Comparison of ENCODE assay signal across 22 cellular contexts in genomic region chr7:157306836-157307533, GRCh38. TPM values are rescaled to one million over a fixed set of nuclear protein-coding genes. Genes with fewer than 3 reads are reported as not detected.
A peak's percentile ranks its signal among the peaks of the same experiment; 100 is the strongest.
DNase-seq lines count a peak whose midpoint lies in the region; ATAC-seq, FAIRE-seq and TF ChIP-seq lines count a peak whose summit lies in the region.
"Had no signal": no experiment of that assay in that cellular context is flagged by ENCODE, and none has a peak within 500 bp of the region (broad histone marks: within the 10 kb centered on the region; RNA-seq: fewer than 3 reads in every experiment).

No MANE protein-coding gene starts in this region.

- H3K4me3 ChIP-seq in HUES48 (ENCODE audit: low read depth, low read length): no peak overlapping the region; the same call in 1 of the 2 replicates
- H3K4me3 ChIP-seq in K562: no peak overlapping the region
- H3K4me3 ChIP-seq in osteoblast (ENCODE audit: insufficient read depth, low read length): no peak overlapping the region
- H3K4me3 ChIP-seq: esophagus squamous epithelium, sigmoid colon, thoracic aorta had no signal

- H3K4me1 Mint-ChIP-seq in activated CD4-positive, alpha-beta memory T cell treated with anti-CD3 and anti-CD28 coated beads, Interleukin-2, amount 10 ng/mL, durations not matched to agents 7 days and 5 days: peaks cover 61% of the 10 kb centered on the region
- peaks cover 30% of the 10 kb centered on the region for H3K4me1 Mint-ChIP-seq in activated CD4-positive, alpha-beta memory T cell treated with anti-CD3 and anti-CD28 coated beads for 36 hours (ENCODE audit: low read depth)

- H3K27me3 ChIP-seq in HUES48 (ENCODE audit: control insufficient read depth, insufficient read depth, low read length) (no peaks in the 10 kb centered on the region), K562 (ENCODE audit: control insufficient read depth in 2 of 2, insufficient read depth in 2 of 2, low read length in 2 of 2) (no peaks in the 10 kb centered on the region), osteoblast (ENCODE audit: insufficient read depth, low read length) (no peaks in the 10 kb centered on the region)
- H3K27me3 ChIP-seq: esophagus squamous epithelium, sigmoid colon had no signal

- TF ChIP-seq EP300 in K562 (IDR thresholded peaks at IDR 0.05; ENCODE audit: low read length): no peak

- WGBS in K562 (ENCODE audit: insufficient coverage, low coverage, missing lambda C conversion rate): 52% methylated on average over 20 of the region's 20 CpGs

- H3K79me2 ChIP-seq in K562 (ENCODE audit: control insufficient read depth, insufficient read depth, low read length): no peaks in the 10 kb centered on the region
- no peaks in the 10 kb centered on the region for H3K79me2 ChIP-seq in osteoblast (ENCODE audit: insufficient read depth, low read length)

- no peak for TF ChIP-seq RAD21 in K562 (CRISPR knock-in tag; conservative IDR thresholded peaks at IDR 0.05 in 1 of 2, IDR thresholded peaks at IDR 0.05 in 1 of 2)

- intact Hi-C loops in activated CD4-positive, alpha-beta memory T cell treated with anti-CD3 and anti-CD28 coated beads for 36 hours (cut with micrococcal nuclease): no loop called here
- intact Hi-C loops in K562 (cut with micrococcal nuclease): no loop called here

- H3K4me1 ChIP-seq in HUES48 (ENCODE audit: control insufficient read depth, insufficient read depth, low read length) (peaks cover 34% of the 10 kb centered on the region), K562 (replicated peaks in 1 of 2; ENCODE audit: control insufficient read depth in 2 of 2, insufficient read depth in 2 of 2, low read length in 2 of 2) (peaks cover 13 to 16% of the 10 kb centered on the region in 2 experiments; a peak in 4 of 5 replicates), osteoblast (ENCODE audit: insufficient read depth, low read length) (peaks cover 30% of the 10 kb centered on the region)

- peak; percentile 5; the same call in 2 of the 3 replicates for ATAC-seq in K562
- ATAC-seq: left colon had no signal

- FAIRE-seq in K562 (lab: Jason Lieb, UNC): peak; percentile 15
- FAIRE-seq: GM19239 had no signal

- H3K36me3 Mint-ChIP-seq in activated CD4-positive, alpha-beta memory T cell treated with anti-CD3 and anti-CD28 coated beads, Interleukin-2, amount 10 ng/mL, durations not matched to agents 7 days and 5 days (ENCODE audit: low read depth): no peaks in the 10 kb centered on the region
- H3K36me3 Mint-ChIP-seq in activated CD4-positive, alpha-beta memory T cell treated with anti-CD3 and anti-CD28 coated beads for 36 hours: no peaks in the 10 kb centered on the region
- H3K36me3 Mint-ChIP-seq: activated naive CD8-positive, alpha-beta T cell; mesothelial cell of epicardium had no signal

- peak overlapping the region; percentile 67 for H3K4me2 ChIP-seq in K562 (ENCODE audit: insufficient read depth, low read length)
- H3K4me2 ChIP-seq in osteoblast (ENCODE audit: insufficient read depth, low read length): no peak overlapping the region

- TF ChIP-seq CTCF in K562 (IDR thresholded peaks at IDR 0.05 in 2 of 3, conservative IDR thresholded peaks at IDR 0.05 in 1 of 3; ENCODE audit: insufficient read depth in 2 of 3, low read depth in 1 of 3, low read length in 3 of 3) (no peak), osteoblast (IDR thresholded peaks at IDR 0.05; ENCODE audit: extremely low read depth, low read depth, low read length) (no peak)

- H3K36me3 ChIP-seq in HUES48 (ENCODE audit: control insufficient read depth, insufficient read depth, low read length) (no peaks in the 10 kb centered on the region), K562 (ENCODE audit: control insufficient read depth, insufficient read depth, low read length) (no peaks in the 10 kb centered on the region), osteoblast (ENCODE audit: insufficient read depth, low read length) (no peaks in the 10 kb centered on the region)
- H3K36me3 ChIP-seq: esophagus squamous epithelium, sigmoid colon, thoracic aorta had no signal

- H4K20me1 ChIP-seq in K562 (replicated peaks; ENCODE audit: control insufficient read depth, insufficient read depth, low read length) (no peaks in the 10 kb centered on the region), osteoblast (ENCODE audit: insufficient read depth, low read length) (no peaks in the 10 kb centered on the region)

- POLR2A ChIA-PET in activated CD4-positive, alpha-beta memory T cell treated with anti-CD3 and anti-CD28 coated beads, Interleukin-2, amount 10 ng/mL, durations not matched to agents 7 days and 5 days (lab: Charles Lee): interaction anchor here (0.9 to 4.3 kb wide), 2 partner anchors 11 to 29 kb away, joined by 3 to 20 read pairs; partner anchors contain the start of gene DNAJB6
- POLR2A ChIA-PET in activated CD4-positive, alpha-beta memory T cell treated with anti-CD3 and anti-CD28 coated beads for 36 hours (lab: Charles Lee): no interaction called here
- POLR2A ChIA-PET in K562 (lab: Yijun Ruan, JAX): interaction anchor here (0.6 to 1.7 kb wide), 8 partner anchors 15 to 380 kb away, joined by 3 to 6 read pairs (median 4); no protein-coding TSS in a partner anchor

- H3K9me3 ChIP-seq in HUES48 (ENCODE audit: control insufficient read depth, insufficient read depth, low read length) (no peaks in the 10 kb centered on the region), K562 (replicated peaks; ENCODE audit: control insufficient read depth, insufficient read depth, low read depth, low read length) (no peaks in the 10 kb centered on the region), osteoblast (ENCODE audit: low read depth, low read length) (no peaks in the 10 kb centered on the region)
- H3K9me3 ChIP-seq: esophagus squamous epithelium, sigmoid colon, thoracic aorta had no signal

- no TSS peak for BruUV-seq in K562 (replicated peaks; lab: Mats Ljungman, UMichigan)

- H3K27ac Mint-ChIP-seq in activated CD4-positive, alpha-beta memory T cell treated with anti-CD3 and anti-CD28 coated beads, Interleukin-2, amount 10 ng/mL, durations not matched to agents 7 days and 5 days: peak overlapping the region; percentile 47
- no peak overlapping the region for H3K27ac Mint-ChIP-seq in activated CD4-positive, alpha-beta memory T cell treated with anti-CD3 and anti-CD28 coated beads for 36 hours
- H3K27ac Mint-ChIP-seq: activated naive CD8-positive, alpha-beta T cell; mesothelial cell of epicardium; nephron had no signal

- H3K9ac ChIP-seq in HUES48 (ENCODE audit: low read depth, low read length) (no peak overlapping the region), K562 (ENCODE audit: insufficient read depth in 1 of 2, low read depth in 2 of 2, low read length in 2 of 2) (peak overlapping the region in 1 of 2 experiments; percentile 54; a peak in 2 of 4 replicates)

- in situ Hi-C loops in K562 (cut with MboI): no loop called here

- TF ChIP-seq POLR2A in K562 (conservative IDR thresholded peaks at IDR 0.05): no peak

- H3K9me1 ChIP-seq in K562 (ENCODE audit: control insufficient read depth, insufficient read depth, low read length): no peaks in the 10 kb centered on the region

- H3K27ac ChIP-seq in HUES48 (ENCODE audit: low read depth, low read length): peak overlapping the region; percentile 72
- no peak overlapping the region for H3K27ac ChIP-seq in K562 (ENCODE audit: extremely low read depth, low read depth, low read length)
- no peak overlapping the region for H3K27ac ChIP-seq in osteoblast (ENCODE audit: low read depth, low read length)
- H3K27ac ChIP-seq: C4-2B, esophagus squamous epithelium, sigmoid colon, thoracic aorta had no signal

- no peaks in the 10 kb centered on the region for H3K27me3 Mint-ChIP-seq in activated CD4-positive, alpha-beta memory T cell treated with anti-CD3 and anti-CD28 coated beads, Interleukin-2, amount 10 ng/mL, durations not matched to agents 7 days and 5 days
- H3K27me3 Mint-ChIP-seq in activated CD4-positive, alpha-beta memory T cell treated with anti-CD3 and anti-CD28 coated beads for 36 hours: no peaks in the 10 kb centered on the region
- H3K27me3 Mint-ChIP-seq: activated naive CD8-positive, alpha-beta T cell had no signal

- H2AFZ ChIP-seq in K562 (ENCODE audit: low read depth, low read length) (peak overlapping the region; percentile 81), osteoblast (ENCODE audit: low read length) (no peak overlapping the region)

- CTCF ChIA-PET in activated CD4-positive, alpha-beta memory T cell treated with anti-CD3 and anti-CD28 coated beads, Interleukin-2, amount 10 ng/mL, durations not matched to agents 7 days and 5 days (lab: Charles Lee): no interaction called here
- CTCF ChIA-PET in activated CD4-positive, alpha-beta memory T cell treated with anti-CD3 and anti-CD28 coated beads for 36 hours (lab: Charles Lee): no interaction called here
- CTCF ChIA-PET in K562 (lab: Yijun Ruan, JAX; ENCODE audit: low intra/inter-chr PET ratio): no interaction called here

- H3K9me3 Mint-ChIP-seq in activated CD4-positive, alpha-beta memory T cell treated with anti-CD3 and anti-CD28 coated beads, Interleukin-2, amount 10 ng/mL, durations not matched to agents 7 days and 5 days: no peaks in the 10 kb centered on the region
- no peaks in the 10 kb centered on the region for H3K9me3 Mint-ChIP-seq in activated CD4-positive, alpha-beta memory T cell treated with anti-CD3 and anti-CD28 coated beads for 36 hours
- H3K9me3 Mint-ChIP-seq: activated T-cell treated with anti-CD3 and anti-CD28 coated beads, Interleukin-2, amount 50 U/mL, for 4 hours; mesothelial cell of epicardium; nephron had no signal

- no peak overlapping the region for H3K4me3 Mint-ChIP-seq in activated CD4-positive, alpha-beta memory T cell treated with anti-CD3 and anti-CD28 coated beads, Interleukin-2, amount 10 ng/mL, durations not matched to agents 7 days and 5 days
- H3K4me3 Mint-ChIP-seq in activated CD4-positive, alpha-beta memory T cell treated with anti-CD3 and anti-CD28 coated beads for 36 hours: no peak overlapping the region
- H3K4me3 Mint-ChIP-seq: activated naive CD8-positive, alpha-beta T cell; activated T-cell treated with anti-CD3 and anti-CD28 coated beads, Interleukin-2, amount 50 U/mL, for 4 hours; mesothelial cell of epicardium; nephron had no signal

- DNase-seq in activated CD4-positive, alpha-beta memory T cell treated with anti-CD3 and anti-CD28 coated beads, Interleukin-2, amount 10 ng/mL, durations not matched to agents 7 days and 5 days: no peak
- DNase-seq in activated CD4-positive, alpha-beta memory T cell treated with anti-CD3 and anti-CD28 coated beads for 36 hours: no peak
- DNase-seq in K562 (ENCODE audit: extremely low read depth in 1 of 4, low spot score in 3 of 4): peak in 1 of 4 experiments; percentile 8
- peak; percentile 67 for DNase-seq in osteoblast (ENCODE audit: insufficient read length, low spot score, missing footprints)
- DNase-seq in NCI-H187 (lab: John Stamatoyannopoulos, UW): no peak
- DNase-seq in epidermal melanocyte (ENCODE audit: insufficient read length, low spot score): no peak
- DNase-seq in NCI-H2227 (lab: John Stamatoyannopoulos, UW; ENCODE audit: unreplicated experiment): no peak
- DNase-seq: activated T-cell treated with anti-CD3 and anti-CD28 coated beads, Interleukin-2, amount 50 U/mL, for 4 hours; effector CD8-positive, alpha-beta T cell; esophagus squamous epithelium; GF-D8; KG1; left colon; NCI-H1048; sigmoid colon had no signal

RNA-seq across cellular contexts. Expression of gene DNAJB6, which starts 29.8 kb away (rescaled TPM):
- 10 to 100 TPM; 85.9 to 97.1 TPM for total RNA-seq in activated CD4-positive, alpha-beta memory T cell treated with anti-CD3 and anti-CD28 coated beads, Interleukin-2, amount 10 ng/mL, durations not matched to agents 7 days and 5 days
- total RNA-seq in activated CD4-positive, alpha-beta memory T cell treated with anti-CD3 and anti-CD28 coated beads for 36 hours: 10 to 100 TPM; 90.7 to 97.2 TPM
- 136 and 330 TPM in 2 replicates for total RNA-seq in K562 (2011; cell fraction: chromatin; rRNA removed; ENCODE audit: low replicate concordance)
- 82.5 and 83.7 TPM in 2 replicates for total RNA-seq in K562 (2011; cell fraction: nucleolus; rRNA removed)
- total RNA-seq in K562 (2011; cell fraction: nucleoplasm; rRNA removed): 139 and 175 TPM in 2 replicates
- total RNA-seq in K562 (2014; rRNA removed): 116 and 147 TPM in 2 replicates
- 135 and 158 TPM in 2 replicates for total RNA-seq in K562 (2014; rRNA removed; fragmentation: Illumina TruSeq; extraction: Trizol)
- 132 and 149 TPM in 2 replicates for total RNA-seq in K562 (2015; rRNA removed; fragmentation: Illumina TruSeq; extraction: Trizol)
- total RNA-seq in K562 (2021): 128 and 131 TPM in 2 replicates
- 63.1 and 84.5 TPM in 2 replicates for polyA plus RNA-seq in K562 (2011; rRNA removed)
- 30.0 and 41.8 TPM in 2 replicates for polyA plus RNA-seq in K562 (2011; cell fraction: cytosol; rRNA removed)
- 45.6 and 48.0 TPM in 2 replicates for polyA plus RNA-seq in K562 (2011; cell fraction: nucleus; rRNA removed)
- 109 and 130 TPM in 2 replicates for polyA plus RNA-seq in K562 (2012)
- 158 and 225 TPM in 2 replicates for polyA plus RNA-seq in K562 (2014; fragmentation: Illumina TruSeq; extraction: Trizol)
- polyA plus RNA-seq in K562 (2014; fragmentation: Nextera tagmentation; extraction: Ambion mirVana): 100 to 1,000 TPM in 1 of 2 experiments, 10 to 100 TPM in 1; 96.6 to 100 TPM
- 135 and 158 TPM in 2 replicates for polyA plus RNA-seq in K562 (2014; rRNA removed)
- polyA minus RNA-seq in K562 (2011; rRNA and poly(A)+ RNA removed): 60.6 and 70.5 TPM in 2 replicates
- 59.2 and 63.5 TPM in 2 replicates for polyA minus RNA-seq in K562 (2011; cell fraction: cytosol; rRNA and poly(A)+ RNA removed)
- polyA minus RNA-seq in K562 (2011; cell fraction: nucleus; rRNA and poly(A)+ RNA removed): 39.3 and 44.5 TPM in 2 replicates
- total RNA-seq in osteoblast: 84.3 and 84.7 TPM in 2 replicates
